ENCODE assay signal across 9 cellular contexts in the genomic region with DNA sequence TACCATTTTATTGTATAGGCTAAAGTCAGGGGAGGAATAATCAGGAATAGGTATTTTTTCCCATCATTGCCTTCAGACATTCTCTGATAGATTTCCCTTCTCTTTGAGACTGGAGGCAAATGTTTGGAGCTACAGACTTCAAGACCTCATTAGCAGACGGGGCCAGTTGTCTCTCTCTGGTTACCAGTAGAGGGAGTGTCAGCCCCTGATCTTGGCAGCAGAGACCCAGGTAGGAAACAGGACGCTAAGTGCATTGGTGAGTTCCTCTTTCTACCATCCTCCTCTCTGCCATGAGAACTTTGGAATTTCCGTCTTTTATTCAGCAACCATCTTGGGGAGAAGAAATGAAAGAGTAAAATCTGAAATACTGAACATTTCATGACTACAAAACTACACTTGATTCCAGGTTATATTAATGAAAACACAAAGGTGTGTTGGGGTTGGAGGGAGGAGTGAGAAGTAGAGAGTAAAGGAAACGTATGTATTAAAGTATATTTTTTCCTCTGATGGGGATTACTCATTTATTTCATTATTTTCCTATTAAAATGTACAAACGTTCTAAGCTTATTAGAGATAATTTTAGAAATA.
DNase-seq lines count a peak whose midpoint lies in the region; ATAC-seq and TF ChIP-seq lines count a peak whose summit lies in the region.
"Had no signal": no experiment of that assay in that cellular context is flagged by ENCODE, and none has a peak within 500 bp of the region (broad histone marks: within the 10 kb centered on the region; RNA-seq: fewer than 3 reads in every experiment).

No MANE protein-coding gene starts in this region.

- RAD21 ChIA-PET in HCT116 (lab: Charles Lee; ENCODE audit: low non-redundant PET in 1 of 2, low total read pairs in 2 of 2, uncharacterized antibody in 2 of 2, unreplicated experiment in 2 of 2) = no interaction called here

- H3K4me1 ChIP-seq in HCT116 (ENCODE audit: control insufficient read depth in 1 of 2, insufficient read depth in 2 of 2, low read length in 2 of 2) (no peaks in the 10 kb centered on the region), Loucy (ENCODE audit: insufficient read depth, low read length, poor library complexity, severe bottlenecking) (no peaks in the 10 kb centered on the region)

- H3K36me3 ChIP-seq in HCT116 (ENCODE audit: control insufficient read depth in 1 of 2, insufficient read depth in 2 of 2, low read length in 2 of 2) (no peaks in the 10 kb centered on the region), Loucy (ENCODE audit: insufficient read depth, low read length) (no peaks in the 10 kb centered on the region), SU-DHL-6 (ENCODE audit: low read length) (no peaks in the 10 kb centered on the region)

- TF ChIP-seq RAD21 in HCT116 (IDR thresholded peaks at IDR 0.05; ENCODE audit: low read depth) = no peak

- H3F3A ChIP-seq in Loucy (ENCODE audit: low read depth) = no peaks in the 10 kb centered on the region
- H3F3A ChIP-seq in SU-DHL-6 (ENCODE audit: insufficient read depth) = no peaks in the 10 kb centered on the region

- H2AFZ ChIP-seq in HCT116 (ENCODE audit: low read depth, low read length, poor library complexity, severe bottlenecking) (no peak overlapping the region), Loucy (ENCODE audit: low read length) (0 out of 2 replicates have a peak overlapping the region, but pooled peaks have one; percentile 34), SU-DHL-6 (ENCODE audit: low read depth, low read length, severe bottlenecking) (no peak overlapping the region)

- DNase-seq in SIG-M5 treated with dmso at 0.1 percent for 504 hours (lab: John Stamatoyannopoulos, UW; ENCODE audit: unreplicated experiment) (peak; percentile 55), SIG-M5 (lab: John Stamatoyannopoulos, UW) (no peak), HCT116 (ENCODE audit: low read depth, low spot score) (no peak), kidney tubule cell (ENCODE audit: low spot score) (peak; percentile 62), activated gamma-delta T cell (lab: John Stamatoyannopoulos, UW) (no peak), NCI-H2196 treated with DMSO at 0.1 percent for 48 hours (lab: John Stamatoyannopoulos, UW; ENCODE audit: unreplicated experiment) (no peak)
- DNase-seq: activated naive CD8-positive, alpha-beta T cell treated with anti-CD3 and anti-CD28 coated beads, Interleukin-2, amount 10 ng/mL, durations not matched to agents 7 days and 5 days had no signal

- POLR2A ChIA-PET in HCT116 (lab: Charles Lee) = no interaction called here

- H4K20me1 ChIP-seq in HCT116 (ENCODE audit: insufficient read depth) (no peaks in the 10 kb centered on the region; the same call in 1 of the 2 replicates), Loucy (ENCODE audit: insufficient read depth, low read length, poor library complexity, severe bottlenecking) (no peaks in the 10 kb centered on the region), SU-DHL-6 (ENCODE audit: low read depth, low read length) (no peaks in the 10 kb centered on the region)

- peak in 2 of 3 experiments; percentile 38 to 44; a peak in 3 of 6 replicates for TF ChIP-seq CTCF in HCT116 (IDR thresholded peaks at IDR 0.05 in 2 of 3, conservative IDR thresholded peaks at IDR 0.05 in 1 of 3; ENCODE audit: borderline replicate concordance in 1 of 3, insufficient read depth in 1 of 3, low read depth in 2 of 3, low read length in 2 of 3)
- TF ChIP-seq CTCF in Loucy (conservative IDR thresholded peaks at IDR 0.05; ENCODE audit: low read length) = peak; percentile 78
- TF ChIP-seq CTCF in SU-DHL-6 (IDR thresholded peaks at IDR 0.05; ENCODE audit: insufficient read depth, low read length, poor library complexity, severe bottlenecking) = peak; percentile 47

- H3K27me3 ChIP-seq in HCT116 (ENCODE audit: insufficient read depth, low read length) (no peaks in the 10 kb centered on the region), Loucy (ENCODE audit: insufficient read depth, low read length, poor library complexity, severe bottlenecking) (no peaks in the 10 kb centered on the region), SU-DHL-6 (ENCODE audit: low read length) (no peaks in the 10 kb centered on the region)

- TF ChIP-seq POLR2A in HCT116 (IDR thresholded peaks at IDR 0.05; ENCODE audit: borderline replicate concordance, extremely low read depth, insufficient read depth, insufficient read length) = no peak

- no peak for ATAC-seq in HCT116

- CTCF ChIA-PET in HCT116 (lab: Charles Lee) = interaction anchor here (1.4 kb wide), 1 partner anchor 10 kb away, joined by 3 read pairs; no protein-coding TSS in a partner anchor

- H3K9me2 ChIP-seq in HCT116 (ENCODE audit: insufficient read depth) = no peaks in the 10 kb centered on the region
- no peaks in the 10 kb centered on the region for H3K9me2 ChIP-seq in Loucy (replicated peaks; ENCODE audit: low read depth, low read length)
- H3K9me2 ChIP-seq in SU-DHL-6 (replicated peaks; ENCODE audit: insufficient read depth, low read length) = no peaks in the 10 kb centered on the region

- H3K79me2 ChIP-seq in HCT116 (ENCODE audit: insufficient read depth, low read length) = no peaks in the 10 kb centered on the region
- no peaks in the 10 kb centered on the region for H3K79me2 ChIP-seq in Loucy (ENCODE audit: insufficient read depth, low read length)
- H3K79me2 ChIP-seq in SU-DHL-6 (ENCODE audit: insufficient read depth, low read length) = no peaks in the 10 kb centered on the region

- no peak overlapping the region for H3K9ac ChIP-seq in HCT116 (ENCODE audit: low read length)
- H3K9ac ChIP-seq in Loucy (ENCODE audit: low read depth, low read length, poor library complexity, severe bottlenecking) = no peak overlapping the region
- no peak overlapping the region for H3K9ac ChIP-seq in SU-DHL-6 (ENCODE audit: low read length)

- intact Hi-C loops in HCT116 (cut with micrococcal nuclease) = no loop called here

- H3K4me2 ChIP-seq in HCT116 (ENCODE audit: low read length) (no peak overlapping the region), Loucy (ENCODE audit: low read depth, low read length, poor library complexity, severe bottlenecking) (no peak overlapping the region), SU-DHL-6 (ENCODE audit: low read depth, low read length, poor library complexity, severe bottlenecking) (no peak overlapping the region)

- H3K27ac ChIP-seq in HCT116 (ENCODE audit: low read depth, low read length) = no peak overlapping the region
- no peak overlapping the region for H3K27ac ChIP-seq in SU-DHL-6 (ENCODE audit: low read depth, low read length)

- H3K4me3 ChIP-seq in HCT116 (replicated peaks in 1 of 2; ENCODE audit: low read depth in 1 of 2, low read length in 2 of 2) (no peak overlapping the region), Loucy (ENCODE audit: low read length, poor library complexity, severe bottlenecking) (no peak overlapping the region), SU-DHL-6 (ENCODE audit: insufficient read depth, low read length, poor library complexity, severe bottlenecking) (no peak overlapping the region)

- H3K9me3 ChIP-seq in HCT116 (ENCODE audit: control insufficient read depth in 1 of 2, insufficient read depth in 1 of 2, low read depth in 1 of 2, low read length in 2 of 2) (peaks cover 0 to 3% of the 10 kb centered on the region in 2 experiments; a peak in 1 of 4 replicates), Loucy (ENCODE audit: insufficient read depth, low read depth, low read length) (no peaks in the 10 kb centered on the region), SU-DHL-6 (ENCODE audit: insufficient read depth, low read length) (no peaks in the 10 kb centered on the region)

- BruUV-seq in HCT116 (replicated peaks; lab: Mats Ljungman, UMichigan) = no TSS peak

TF ChIP-seq in HCT116, 20 proteins besides CTCF, POLR2A, EP300 and RAD21 (continues in another document):
- TF ChIP-seq, protein P1, sequence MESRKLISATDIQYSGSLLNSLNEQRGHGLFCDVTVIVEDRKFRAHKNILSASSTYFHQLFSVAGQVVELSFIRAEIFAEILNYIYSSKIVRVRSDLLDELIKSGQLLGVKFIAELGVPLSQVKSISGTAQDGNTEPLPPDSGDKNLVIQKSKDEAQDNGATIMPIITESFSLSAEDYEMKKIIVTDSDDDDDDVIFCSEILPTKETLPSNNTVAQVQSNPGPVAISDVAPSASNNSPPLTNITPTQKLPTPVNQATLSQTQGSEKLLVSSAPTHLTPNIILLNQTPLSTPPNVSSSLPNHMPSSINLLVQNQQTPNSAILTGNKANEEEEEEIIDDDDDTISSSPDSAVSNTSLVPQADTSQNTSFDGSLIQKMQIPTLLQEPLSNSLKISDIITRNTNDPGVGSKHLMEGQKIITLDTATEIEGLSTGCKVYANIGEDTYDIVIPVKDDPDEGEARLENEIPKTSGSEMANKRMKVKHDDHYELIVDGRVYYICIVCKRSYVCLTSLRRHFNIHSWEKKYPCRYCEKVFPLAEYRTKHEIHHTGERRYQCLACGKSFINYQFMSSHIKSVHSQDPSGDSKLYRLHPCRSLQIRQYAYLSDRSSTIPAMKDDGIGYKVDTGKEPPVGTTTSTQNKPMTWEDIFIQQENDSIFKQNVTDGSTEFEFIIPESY (IDR thresholded peaks at IDR 0.05; ENCODE audit: extremely low read depth, insufficient replicate concordance, low read length) = no peak
- TF ChIP-seq CBX3 (IDR thresholded peaks at IDR 0.05; ENCODE audit: low read depth) (no peak), CEBPB (IDR thresholded peaks at IDR 0.05; ENCODE audit: low read depth) (no peak), ZNF274 (IDR thresholded peaks at IDR 0.05; ENCODE audit: low read depth, low read length) (no peak), ELF1 (IDR thresholded peaks at IDR 0.05; ENCODE audit: borderline replicate concordance, low read depth) (no peak), FOSL1 (IDR thresholded peaks at IDR 0.05; ENCODE audit: low read depth) (no peak), MAX (IDR thresholded peaks at IDR 0.05) (no peak), YY1 (IDR thresholded peaks at IDR 0.05; ENCODE audit: extremely low read depth, insufficient replicate concordance, low read depth, low read length) (no peak)

Comparison
In these comparisons a context has a peak if more than half of its experiments do, and no peak if none do; other contexts are left out.
1. DNase-seq: peak in SIG-M5 treated with dmso at 0.1 percent for 504 hours (single experiment) and kidney tubule cell (single experiment); none in SIG-M5 (single experiment), HCT116 (single experiment), activated gamma-delta T cell (single experiment) and NCI-H2196 treated with DMSO at 0.1 percent for 48 hours (single experiment).
2. Peak in every context shown above with its lines, with median percentiles within 50 percentile points of each other: CTCF ChIP-seq.